Comparison of ENCODE assay signal across 8 cellular contexts in the genomic region with DNA sequence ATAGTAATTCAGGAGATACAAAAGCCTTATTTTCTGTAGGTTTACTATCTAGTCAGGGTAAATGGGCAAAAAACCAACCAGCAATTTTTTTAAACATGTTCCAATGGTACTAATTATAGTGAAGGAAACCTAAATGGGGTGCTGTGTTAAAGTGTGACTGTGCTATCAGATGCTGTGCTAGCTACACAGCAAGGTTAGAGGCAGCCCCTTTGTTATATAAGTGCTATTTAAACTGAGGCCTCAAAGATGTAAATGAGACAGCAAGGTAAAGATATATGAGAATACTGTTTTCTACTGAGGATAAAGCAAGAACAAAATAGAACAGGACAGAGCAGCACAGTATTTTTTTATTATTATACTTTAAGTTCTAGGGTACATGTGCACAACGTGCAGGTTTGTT.
"Had no signal": no experiment of that assay in that cellular context is flagged by ENCODE, and none has a peak within 500 bp of the region (broad histone marks: within the 10 kb centered on the region; RNA-seq: fewer than 3 reads in every experiment).

No MANE protein-coding gene starts in this region.

- H3K4me3 ChIP-seq: HAP-1 had no signal

- DNase-seq: GOT3, H7, HFFc6, KG1 had no signal

- H3K36me3 ChIP-seq: HAP-1 had no signal

- FAIRE-seq: HepG2 had no signal

- H3K9me3 ChIP-seq: HAP-1 had no signal

- ATAC-seq: HCT116, HepG2 had no signal

- H3K27ac ChIP-seq: HL-60 had no signal

- H3K4me1 ChIP-seq: HAP-1 had no signal
